Comparison of ENCODE assay signal across 1 cellular context in genomic region chr4:84324303-84324702, GRCh38.
TF ChIP-seq lines count a peak whose summit lies in the region.

No MANE protein-coding gene starts in this region.

TF ChIP-seq in GM23338, 12 proteins besides CTCF, POLR2A, EP300 and RAD21 (continued from another document):
- no peak for TF ChIP-seq REST (IDR thresholded peaks at IDR 0.05; ENCODE audit: unreplicated experiment)
- TF ChIP-seq POLR2AphosphoS5 (IDR thresholded peaks at IDR 0.05; ENCODE audit: low read depth) = no peak
- no peak for TF ChIP-seq CREB1 (CRISPR knock-in tag; IDR thresholded peaks at IDR 0.05; ENCODE audit: low read depth)
- TF ChIP-seq ZNF331 (CRISPR knock-in tag; IDR thresholded peaks at IDR 0.05; ENCODE audit: low read depth) = no peak
- no peak for TF ChIP-seq EZH2phosphoT487 (IDR thresholded peaks at IDR 0.05; ENCODE audit: unreplicated experiment)
- TF ChIP-seq NANOG (IDR thresholded peaks at IDR 0.05; ENCODE audit: borderline replicate concordance) = no peak
- TF ChIP-seq ZNF114 (CRISPR knock-in tag; IDR thresholded peaks at IDR 0.05) = no peak
- no peak for TF ChIP-seq ETS1 (IDR thresholded peaks at IDR 0.05)
TF ChIP-seq in GM23338: peak in this region for 0.
